In genomic region chr10:118522791-118523498, GRCh38 we compare ENCODE assay signal across 15 cellular contexts.
DNase-seq lines count a peak whose midpoint lies in the region; ATAC-seq and TF ChIP-seq lines count a peak whose summit lies in the region.
"Had no signal": no experiment of that assay in that cellular context is flagged by ENCODE, and none has a peak within 500 bp of the region (broad histone marks: within the 10 kb centered on the region; RNA-seq: fewer than 3 reads in every experiment).

No MANE protein-coding gene starts in this region.

- H3K27me3 Mint-ChIP-seq in stimulated activated naive CD8-positive, alpha-beta T cell treated with anti-CD3 and anti-CD28 coated beads, Interleukin-15, amount 100 ng/mL, for 72 hours, result peaks cover 40% of the 10 kb centered on the region
- H3K27me3 Mint-ChIP-seq in activated T-cell treated with anti-CD3 and anti-CD28 coated beads, Interleukin-2, amount 50 U/mL, for 24 hours, result peaks cover 49% of the 10 kb centered on the region

- H3F3A ChIP-seq in PC-3 (ENCODE audit: low read length, unreplicated experiment), result no peaks in the 10 kb centered on the region

- H3K27ac ChIP-seq in PC-3 (ENCODE audit: low read length), result 0 out of 2 replicates have a peak overlapping the region, but pooled peaks have one; percentile 17
- no peak overlapping the region for H3K27ac ChIP-seq in transverse colon
- no peak overlapping the region for H3K27ac ChIP-seq in ascending aorta
- H3K27ac ChIP-seq: coronary artery had no signal

- H3K36me3 Mint-ChIP-seq in activated T-cell treated with anti-CD3 and anti-CD28 coated beads, Interleukin-2, amount 50 U/mL, for 24 hours (ENCODE audit: low read depth), result no peaks in the 10 kb centered on the region

- H3K9me3 Mint-ChIP-seq in stimulated activated naive CD8-positive, alpha-beta T cell treated with anti-CD3 and anti-CD28 coated beads, Interleukin-15, amount 100 ng/mL, for 72 hours, result no peaks in the 10 kb centered on the region
- H3K9me3 Mint-ChIP-seq in activated T-cell treated with anti-CD3 and anti-CD28 coated beads, Interleukin-2, amount 50 U/mL, for 24 hours, result peaks cover 4% of the 10 kb centered on the region
- H3K9me3 Mint-ChIP-seq: activated T-helper 2 cell treated with anti-CD3 and anti-CD28 coated beads, Interferon-gamma antibody, Interleukin-2, Interleukin-4, amounts not matched to agents 10 μg/mL and 5 μg/mL and 100 μg/mL, durations not matched to agents 14 hours and 24 hours and 36 hours had no signal

- peak overlapping the region in 1 of 2 donors; percentile 48 for H3K27ac Mint-ChIP-seq in stimulated activated naive CD8-positive, alpha-beta T cell treated with anti-CD3 and anti-CD28 coated beads, Interleukin-15, amount 100 ng/mL, for 72 hours
- no peak overlapping the region for H3K27ac Mint-ChIP-seq in activated T-cell treated with anti-CD3 and anti-CD28 coated beads, Interleukin-2, amount 50 U/mL, for 24 hours
- H3K27ac Mint-ChIP-seq: activated T-helper 2 cell treated with anti-CD3 and anti-CD28 coated beads, Interferon-gamma antibody, Interleukin-2, Interleukin-4, amounts not matched to agents 10 μg/mL and 5 μg/mL and 100 μg/mL, durations not matched to agents 14 hours and 24 hours and 36 hours had no signal

- H3K4me3 ChIP-seq in PC-3 (ENCODE audit: low read length) (no peak overlapping the region), epithelial cell of esophagus (ENCODE audit: low read length) (no peak overlapping the region), transverse colon (no peak overlapping the region), ascending aorta (no peak overlapping the region)
- H3K4me3 ChIP-seq: BLaER1 treated with 17β-estradiol and CSF1 and Interleukin-3, amounts not matched to agents 10 nM and 100 nM; coronary artery had no signal

- H4K20me1 ChIP-seq in PC-3 (ENCODE audit: low read length), result no peaks in the 10 kb centered on the region
- H4K20me1 ChIP-seq: BLaER1 treated with 17β-estradiol and CSF1 and Interleukin-3, amounts not matched to agents 10 nM and 100 nM had no signal

- in situ Hi-C loops in GM13977 (cut with MboI; ENCODE audit: low pct_unique_long_range_greater_than_20kb, low sequenced_read_pairs, unreplicated experiment) (no loop called here), transverse colon (cut with MboI; ENCODE audit: low pct_ligation_motif_present in 1 of 4, low pct_unique_long_range_greater_than_20kb in 1 of 4, low sequenced_read_pairs in 3 of 4) (no loop called here)

- no peak overlapping the region for H3K4me2 ChIP-seq in PC-3 (ENCODE audit: low read length)

- no peak for TF ChIP-seq CTCF in PC-3 (conservative IDR thresholded peaks at IDR 0.05; ENCODE audit: low read depth, low read length)
- no peak for TF ChIP-seq CTCF in epithelial cell of esophagus (IDR thresholded peaks at IDR 0.05; ENCODE audit: insufficient read depth, low read depth, low read length, missing control alignments)
- no peak for TF ChIP-seq CTCF in GM13977 (IDR thresholded peaks at IDR 0.05; ENCODE audit: extremely low read depth, insufficient read depth, missing control alignments)
- TF ChIP-seq CTCF in transverse colon (IDR thresholded peaks at IDR 0.05), result no peak
- no peak for TF ChIP-seq CTCF in ascending aorta (IDR thresholded peaks at IDR 0.05)

- DNase-seq in stimulated activated naive CD8-positive, alpha-beta T cell treated with anti-CD3 and anti-CD28 coated beads, Interleukin-15, amount 100 ng/mL, for 72 hours, result no peak
- no peak for DNase-seq in stimulated activated naive CD8-positive, alpha-beta T cell treated with anti-CD3 and anti-CD28 coated beads, Interleukin-15, Interleukin-2, amounts not matched to agents 100 U/mL and 50 U/mL, for 24 hours
- DNase-seq in PC-3 (peak; percentile 93), epithelial cell of esophagus (ENCODE audit: low read depth) (peak; percentile 98), GM13977 (ENCODE audit: low spot score) (no peak), transverse colon (no peak), ascending aorta (ENCODE audit: low spot score in 2 of 2) (no peak)
- DNase-seq in activated T-cell treated with anti-CD3 and anti-CD28 coated beads, Interleukin-2, amount 50 U/mL, for 24 hours, result no peak
- DNase-seq: hippocampal formation; Karpas-422; NCI-H510A treated with DMSO at 0.1 percent for 48 hours; stimulated activated naive CD4-positive, alpha-beta T cell treated with Interleukin-2 at 50 U/mL for 16 hours had no signal

- no peaks in the 10 kb centered on the region for H3K79me2 ChIP-seq in PC-3 (ENCODE audit: low read length)

- TF ChIP-seq POLR2A in transverse colon (IDR thresholded peaks at IDR 0.05), result no peak

- H3K4me1 ChIP-seq in PC-3 (ENCODE audit: insufficient read depth, low read length) (peaks cover 15% of the 10 kb centered on the region), transverse colon (no peaks in the 10 kb centered on the region), ascending aorta (no peaks in the 10 kb centered on the region)

- H3K9ac ChIP-seq in PC-3 (ENCODE audit: low read length), result no peak overlapping the region
- H3K9ac ChIP-seq: BLaER1 treated with 17β-estradiol and CSF1 and Interleukin-3, amounts not matched to agents 10 nM and 100 nM had no signal

- 40% methylated on average over 2 of the region's 2 CpGs; no CpG with 5 or more reads in 1 of the 2 donors for WGBS in transverse colon (ENCODE audit: low coverage in 1 of 2), 2 donors

- H3K36me3 ChIP-seq in PC-3 (ENCODE audit: low read depth, low read length), result no peaks in the 10 kb centered on the region
- H3K36me3 ChIP-seq in transverse colon, result no peaks in the 10 kb centered on the region
- no peaks in the 10 kb centered on the region for H3K36me3 ChIP-seq in ascending aorta
- H3K36me3 ChIP-seq: BLaER1 treated with 17β-estradiol and CSF1 and Interleukin-3, amounts not matched to agents 10 nM and 100 nM had no signal

- H3K4me1 Mint-ChIP-seq in stimulated activated naive CD8-positive, alpha-beta T cell treated with anti-CD3 and anti-CD28 coated beads, Interleukin-15, amount 100 ng/mL, for 72 hours, result peaks cover 6% of the 10 kb centered on the region
- H3K4me1 Mint-ChIP-seq in activated T-cell treated with anti-CD3 and anti-CD28 coated beads, Interleukin-2, amount 50 U/mL, for 24 hours (ENCODE audit: low read depth), result no peaks in the 10 kb centered on the region

- BruUV-seq in PC-3 (replicated peaks; lab: Mats Ljungman, UMichigan), result no TSS peak

- no peaks in the 10 kb centered on the region for H3K9me3 ChIP-seq in PC-3 (ENCODE audit: low read length)
- H3K9me3 ChIP-seq in transverse colon, result no peaks in the 10 kb centered on the region
- H3K9me3 ChIP-seq in ascending aorta, result no peaks in the 10 kb centered on the region

- POLR2A ChIA-PET in PC-3 (lab: Charles Lee; ENCODE audit: unreplicated experiment), result no interaction called here

- CTCF ChIA-PET in PC-3 (lab: Charles Lee), result no interaction called here

- no peak for TF ChIP-seq EP300 in transverse colon (IDR thresholded peaks at IDR 0.05; ENCODE audit: low read depth)

- ATAC-seq in stimulated activated naive CD8-positive, alpha-beta T cell treated with anti-CD3 and anti-CD28 coated beads, Interleukin-15, amount 100 ng/mL, for 72 hours, result peak; percentile 48
- no peak for ATAC-seq in stimulated activated naive CD8-positive, alpha-beta T cell treated with anti-CD3 and anti-CD28 coated beads, Interleukin-15, Interleukin-2, amounts not matched to agents 100 U/mL and 50 U/mL, for 24 hours
- ATAC-seq in PC-3, result peak; percentile 31; the same call in 1 of the 2 replicates

- H3K27me3 ChIP-seq in PC-3 (ENCODE audit: low read length) (no peaks in the 10 kb centered on the region), transverse colon (peaks cover 6% of the 10 kb centered on the region), ascending aorta (no peaks in the 10 kb centered on the region)
- H3K27me3 ChIP-seq: BLaER1 treated with 17β-estradiol and CSF1 and Interleukin-3, amounts not matched to agents 10 nM and 100 nM had no signal

- intact Hi-C loops in PC-3 (cut with micrococcal nuclease), result no loop called here
- intact Hi-C loops in transverse colon (cut with DNase I; ENCODE audit: low total_unique reads), result no loop called here
- intact Hi-C loops in ascending aorta (cut with DNase I), result no loop called here

- no peak overlapping the region for H2AFZ ChIP-seq in PC-3 (ENCODE audit: low read length)

- H3K4me3 Mint-ChIP-seq in stimulated activated naive CD8-positive, alpha-beta T cell treated with anti-CD3 and anti-CD28 coated beads, Interleukin-15, amount 100 ng/mL, for 72 hours, result no peak overlapping the region
- H3K4me3 Mint-ChIP-seq in activated T-cell treated with anti-CD3 and anti-CD28 coated beads, Interleukin-2, amount 50 U/mL, for 24 hours, result no peak overlapping the region

- no peaks in the 10 kb centered on the region for H3K9me2 ChIP-seq in PC-3 (replicated peaks; ENCODE audit: low read length)

Comparison
In these comparisons a context has a peak if more than half of its experiments do, and no peak if none do; other contexts are left out.
1. DNase-seq: peak in PC-3 (single experiment) and epithelial cell of esophagus (single experiment); none in stimulated activated naive CD8-positive, alpha-beta T cell treated with anti-CD3 and anti-CD28 coated beads, Interleukin-15, amount 100 ng/mL, for 72 hours (0 of 2), stimulated activated naive CD8-positive, alpha-beta T cell treated with anti-CD3 and anti-CD28 coated beads, Interleukin-15, Interleukin-2, amounts not matched to agents 100 U/mL and 50 U/mL, for 24 hours (single experiment), activated T-cell treated with anti-CD3 and anti-CD28 coated beads, Interleukin-2, amount 50 U/mL, for 24 hours (single experiment), GM13977 (single experiment), transverse colon (single experiment) and ascending aorta (0 of 2).